ENCODE assay signal across 15 cellular contexts in genomic region chr10:118809372-118809695, GRCh38.
"Had no signal": no experiment of that assay in that cellular context is flagged by ENCODE, and none has a peak within 500 bp of the region (broad histone marks: within the 10 kb centered on the region; RNA-seq: fewer than 3 reads in every experiment).

No MANE protein-coding gene starts in this region.

- DNase-seq: activated CD4-positive, alpha-beta memory T cell treated with anti-CD3 and anti-CD28 coated beads, Interleukin-2, amount 10 ng/mL, durations not matched to agents 7 days and 5 days; activated CD4-positive, alpha-beta T cell treated with anti-CD3 and anti-CD28 coated beads for 36 hours; activated gamma-delta T cell treated with Interleukin-2 at 50 U/mL for 16 hours; activated naive CD8-positive, alpha-beta T cell treated with anti-CD3 and anti-CD28 coated beads for 36 hours; activated T-cell treated with anti-CD3 and anti-CD28 coated beads, Interleukin-2, amount 50 U/mL, for 72 hours; brain microvascular endothelial cell; immature natural killer cell; left cardiac atrium; mesendoderm; ovary; trophoblast cell; WERI-Rb-1 had no signal

- ATAC-seq: activated CD4-positive, alpha-beta T cell treated with anti-CD3 and anti-CD28 coated beads for 36 hours; activated T-cell treated with anti-CD3 and anti-CD28 coated beads, Interleukin-2, amount 50 U/mL, for 72 hours; esophagus mucosa had no signal

- H3K4me2 ChIP-seq: smooth muscle cell had no signal

- H3K36me3 ChIP-seq: brain microvascular endothelial cell, ovary, WERI-Rb-1 had no signal

- H3K4me3 ChIP-seq: ovary, smooth muscle cell had no signal

- H3K27me3 ChIP-seq: brain microvascular endothelial cell, ovary had no signal

- H3K27ac ChIP-seq: brain microvascular endothelial cell, ovary, WERI-Rb-1 had no signal

- FAIRE-seq: endometrium had no signal

- H3K9me3 ChIP-seq: ovary had no signal
